Comparison of ENCODE assay signal across 22 cellular contexts in the genomic region with DNA sequence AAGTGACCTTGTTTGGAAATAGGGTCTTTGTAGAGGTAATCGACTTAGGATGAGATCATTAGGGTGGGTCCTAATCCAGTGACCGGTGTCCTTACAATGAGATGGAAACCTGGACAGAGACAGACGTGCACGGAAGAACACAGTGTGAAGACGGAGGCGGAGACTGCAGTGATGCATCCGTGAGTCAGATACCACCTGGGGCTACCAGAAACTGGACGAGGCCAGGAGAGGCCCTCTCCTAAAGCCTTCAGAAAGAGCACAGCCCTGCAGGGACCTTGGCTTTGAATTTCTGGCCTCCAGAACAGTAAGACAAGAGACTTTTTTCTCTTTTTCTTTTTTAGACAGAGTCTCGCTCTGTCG.
A peak's percentile ranks its signal among the peaks of the same experiment; 100 is the strongest.
DNase-seq lines count a peak whose midpoint lies in the region; ATAC-seq and TF ChIP-seq lines count a peak whose summit lies in the region.
"Had no signal": no experiment of that assay in that cellular context is flagged by ENCODE, and none has a peak within 500 bp of the region (broad histone marks: within the 10 kb centered on the region; RNA-seq: fewer than 3 reads in every experiment).

No MANE protein-coding gene starts in this region.

- H3K4me2 ChIP-seq in smooth muscle cell = no peak overlapping the region

- POLR2A ChIA-PET in HEK293 (lab: Yijun Ruan, JAX) = no interaction called here

- CTCF ChIA-PET in HEK293 (lab: Yijun Ruan, JAX) = interaction anchor here (0.6 kb wide), 1 partner anchor 58 kb away, joined by 4 read pairs; no protein-coding TSS in a partner anchor

- ATAC-seq in esophagus mucosa = peak; percentile 76
- ATAC-seq in gastrocnemius medialis = no peak
- ATAC-seq in GM21423 (IDR thresholded peaks at IDR 0.05; ENCODE audit: unreplicated experiment) = no peak
- ATAC-seq: heart right ventricle, left cardiac atrium, mucosa of descending colon had no signal

- no peaks in the 10 kb centered on the region for H3K79me2 ChIP-seq in smooth muscle cell (ENCODE audit: low read depth)

- H3K36me3 ChIP-seq in HEK293 (ENCODE audit: control insufficient read depth in 2 of 2, insufficient read depth in 1 of 2, low read length in 2 of 2) (no peaks in the 10 kb centered on the region), smooth muscle cell (ENCODE audit: low read depth) (no peaks in the 10 kb centered on the region), gastrocnemius medialis (no peaks in the 10 kb centered on the region), spleen (no peaks in the 10 kb centered on the region)
- H3K36me3 ChIP-seq: ascending aorta, esophagus muscularis mucosa, heart right ventricle, tibial artery had no signal

- in situ Hi-C loops in gastrocnemius medialis (cut with MboI; ENCODE audit: low sequenced_read_pairs in 4 of 4) = no loop called here
- in situ Hi-C loops in GM13977 (cut with MboI; ENCODE audit: low pct_unique_long_range_greater_than_20kb, low sequenced_read_pairs, unreplicated experiment) = no loop called here

- no peaks in the 10 kb centered on the region for H3K27me3 ChIP-seq in smooth muscle cell (ENCODE audit: low read depth)
- H3K27me3 ChIP-seq in gastrocnemius medialis = peaks cover 14 to 27% (median 16%) of the 10 kb centered on the region in 3 donors
- H3K27me3 ChIP-seq in spleen (replicated peaks in 1 of 7) = peaks cover 0 to 54% (median 0%) of the 10 kb centered on the region in 7 donors
- H3K27me3 ChIP-seq: ascending aorta had no signal

- peak; percentile 74 for DNase-seq in RPMI7951 (ENCODE audit: low read depth)
- DNase-seq in smooth muscle cell (lab: John Stamatoyannopoulos, UW; ENCODE audit: unreplicated experiment) = no peak
- DNase-seq in gastrocnemius medialis = no peak
- no peak for DNase-seq in spleen
- no peak for DNase-seq in GM13977 (ENCODE audit: low spot score)
- DNase-seq: activated CD4-positive, alpha-beta T cell treated with anti-CD3 and anti-CD28 coated beads, Interleukin-2, amount 10 ng/mL, durations not matched to agents 7 days and 5 days; activated naive CD4-positive, alpha-beta T cell treated with Interleukin-2 at 50 U/mL for 16 hours; DMS53; heart right ventricle; KBM-7; left cardiac atrium; NCI-H1092 treated with DMSO at 0.1 percent for 48 hours; Right ventricle myocardium superior; T1000; tibial artery had no signal

- WGBS in smooth muscle cell (ENCODE audit: low lambda C conversion rate) = 68% methylated on average over 10 of the region's 10 CpGs
- 84 to 96% (median 88%) methylated on average over 10 of the region's 10 CpGs for WGBS in spleen, 5 donors

- H3F3A ChIP-seq in smooth muscle cell (ENCODE audit: low read depth) = no peaks in the 10 kb centered on the region

- H3K27ac ChIP-seq in HEK293 (ENCODE audit: extremely low read depth, low read depth, low read length) (no peak overlapping the region), smooth muscle cell (ENCODE audit: low read depth) (peak overlapping the region; percentile 92), gastrocnemius medialis (no peak overlapping the region), spleen (no peak overlapping the region)
- H3K27ac ChIP-seq: ascending aorta, C4-2B, esophagus muscularis mucosa, heart right ventricle, tibial artery had no signal

- intact Hi-C loops in gastrocnemius medialis (cut with DNase I; ENCODE audit: low total_unique reads) (no loop called here), spleen (cut with DNase I; ENCODE audit: low total_unique reads) (no loop called here)

- H2AFZ ChIP-seq in smooth muscle cell (ENCODE audit: low read depth) = no peak overlapping the region

- TF ChIP-seq CTCF in HEK293 (tag by site-specific recombination; IDR thresholded peaks at IDR 0.05) = no peak
- TF ChIP-seq CTCF in smooth muscle cell (IDR thresholded peaks at IDR 0.05; ENCODE audit: borderline replicate concordance, insufficient read depth, poor library complexity, severe bottlenecking) = no peak
- TF ChIP-seq CTCF in gastrocnemius medialis (IDR thresholded peaks at IDR 0.05 in 4 of 5, conservative IDR thresholded peaks at IDR 0.05 in 1 of 5) = no peak
- no peak for TF ChIP-seq CTCF in spleen (IDR thresholded peaks at IDR 0.05 in 8 of 11, conservative IDR thresholded peaks at IDR 0.05 in 3 of 11)
- no peak for TF ChIP-seq CTCF in GM13977 (IDR thresholded peaks at IDR 0.05; ENCODE audit: extremely low read depth, insufficient read depth, missing control alignments)

- H3K9me3 ChIP-seq in HEK293 (ENCODE audit: control insufficient read depth, insufficient read depth, low read depth, low read length) (no peaks in the 10 kb centered on the region), smooth muscle cell (replicated peaks; ENCODE audit: low read depth) (no peaks in the 10 kb centered on the region), gastrocnemius medialis (no peaks in the 10 kb centered on the region), spleen (no peaks in the 10 kb centered on the region)
- H3K9me3 ChIP-seq: ascending aorta, esophagus muscularis mucosa, heart right ventricle, mucosa of descending colon, tibial artery had no signal

- no peaks in the 10 kb centered on the region for H4K20me1 ChIP-seq in smooth muscle cell (ENCODE audit: low read depth)

- H3K4me1 ChIP-seq in HEK293 (ENCODE audit: control insufficient read depth, insufficient read depth, low read length) (no peaks in the 10 kb centered on the region), smooth muscle cell (ENCODE audit: low read depth) (peaks cover 11% of the 10 kb centered on the region), gastrocnemius medialis (no peaks in the 10 kb centered on the region), spleen (no peaks in the 10 kb centered on the region)
- H3K4me1 ChIP-seq: ascending aorta, tibial artery had no signal

- TF ChIP-seq POLR2A in gastrocnemius medialis (IDR thresholded peaks at IDR 0.05) (no peak), spleen (IDR thresholded peaks at IDR 0.05) (no peak)

- peak overlapping the region; percentile 79 for H3K9ac ChIP-seq in smooth muscle cell (ENCODE audit: low read depth)

- H3K4me3 ChIP-seq in HEK293 (ENCODE audit: low read depth, low read length) (no peak overlapping the region), smooth muscle cell (no peak overlapping the region), gastrocnemius medialis (no peak overlapping the region), spleen (no peak overlapping the region)
- H3K4me3 ChIP-seq: ascending aorta, esophagus muscularis mucosa, heart right ventricle, mucosa of descending colon, tibial artery had no signal

TF ChIP-seq in HEK293, 187 proteins besides CTCF, POLR2A, EP300 and RAD21:
- TF ChIP-seq ZFP41 (tag by site-specific recombination; IDR thresholded peaks at IDR 0.05; ENCODE audit: borderline replicate concordance) (no peak), ZNF10 (tag by site-specific recombination; IDR thresholded peaks at IDR 0.05) (no peak), ZNF19 (tag by site-specific recombination; IDR thresholded peaks at IDR 0.05; ENCODE audit: low read depth) (no peak), EGR2 (tag by site-specific recombination; IDR thresholded peaks at IDR 0.05; ENCODE audit: low read depth) (no peak), REPIN1 (tag by site-specific recombination; IDR thresholded peaks at IDR 0.05; ENCODE audit: low read depth) (no peak), SP3 (tag by site-specific recombination; IDR thresholded peaks at IDR 0.05) (no peak), YY1 (tag by site-specific recombination; IDR thresholded peaks at IDR 0.05) (no peak), SP7 (tag by site-specific recombination; IDR thresholded peaks at IDR 0.05) (no peak), ZNF501 (tag by site-specific recombination; IDR thresholded peaks at IDR 0.05) (no peak), ZNF184 (tag by site-specific recombination; IDR thresholded peaks at IDR 0.05) (no peak), ZIC2 (tag by site-specific recombination; IDR thresholded peaks at IDR 0.05) (peak; percentile 43; the same call in 1 of the 2 replicates), OSR2 (tag by site-specific recombination; IDR thresholded peaks at IDR 0.05) (no peak)
- TF ChIP-seq, protein P1, sequence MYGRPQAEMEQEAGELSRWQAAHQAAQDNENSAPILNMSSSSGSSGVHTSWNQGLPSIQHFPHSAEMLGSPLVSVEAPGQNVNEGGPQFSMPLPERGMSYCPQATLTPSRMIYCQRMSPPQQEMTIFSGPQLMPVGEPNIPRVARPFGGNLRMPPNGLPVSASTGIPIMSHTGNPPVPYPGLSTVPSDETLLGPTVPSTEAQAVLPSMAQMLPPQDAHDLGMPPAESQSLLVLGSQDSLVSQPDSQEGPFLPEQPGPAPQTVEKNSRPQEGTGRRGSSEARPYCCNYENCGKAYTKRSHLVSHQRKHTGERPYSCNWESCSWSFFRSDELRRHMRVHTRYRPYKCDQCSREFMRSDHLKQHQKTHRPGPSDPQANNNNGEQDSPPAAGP (tag by site-specific recombination; IDR thresholded peaks at IDR 0.05) = peak; percentile 5; the same call in 1 of the 2 replicates
- TF ChIP-seq, protein P2, sequence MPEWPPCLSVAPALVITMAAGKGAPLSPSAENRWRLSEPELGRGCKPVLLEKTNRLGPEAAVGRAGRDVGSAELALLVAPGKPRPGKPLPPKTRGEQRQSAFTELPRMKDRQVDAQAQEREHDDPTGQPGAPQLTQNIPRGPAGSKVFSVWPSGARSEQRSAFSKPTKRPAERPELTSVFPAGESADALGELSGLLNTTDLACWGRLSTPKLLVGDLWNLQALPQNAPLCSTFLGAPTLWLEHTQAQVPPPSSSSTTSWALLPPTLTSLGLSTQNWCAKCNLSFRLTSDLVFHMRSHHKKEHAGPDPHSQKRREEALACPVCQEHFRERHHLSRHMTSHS (tag by site-specific recombination; IDR thresholded peaks at IDR 0.05) = no peak
- TF ChIP-seq, protein P3, sequence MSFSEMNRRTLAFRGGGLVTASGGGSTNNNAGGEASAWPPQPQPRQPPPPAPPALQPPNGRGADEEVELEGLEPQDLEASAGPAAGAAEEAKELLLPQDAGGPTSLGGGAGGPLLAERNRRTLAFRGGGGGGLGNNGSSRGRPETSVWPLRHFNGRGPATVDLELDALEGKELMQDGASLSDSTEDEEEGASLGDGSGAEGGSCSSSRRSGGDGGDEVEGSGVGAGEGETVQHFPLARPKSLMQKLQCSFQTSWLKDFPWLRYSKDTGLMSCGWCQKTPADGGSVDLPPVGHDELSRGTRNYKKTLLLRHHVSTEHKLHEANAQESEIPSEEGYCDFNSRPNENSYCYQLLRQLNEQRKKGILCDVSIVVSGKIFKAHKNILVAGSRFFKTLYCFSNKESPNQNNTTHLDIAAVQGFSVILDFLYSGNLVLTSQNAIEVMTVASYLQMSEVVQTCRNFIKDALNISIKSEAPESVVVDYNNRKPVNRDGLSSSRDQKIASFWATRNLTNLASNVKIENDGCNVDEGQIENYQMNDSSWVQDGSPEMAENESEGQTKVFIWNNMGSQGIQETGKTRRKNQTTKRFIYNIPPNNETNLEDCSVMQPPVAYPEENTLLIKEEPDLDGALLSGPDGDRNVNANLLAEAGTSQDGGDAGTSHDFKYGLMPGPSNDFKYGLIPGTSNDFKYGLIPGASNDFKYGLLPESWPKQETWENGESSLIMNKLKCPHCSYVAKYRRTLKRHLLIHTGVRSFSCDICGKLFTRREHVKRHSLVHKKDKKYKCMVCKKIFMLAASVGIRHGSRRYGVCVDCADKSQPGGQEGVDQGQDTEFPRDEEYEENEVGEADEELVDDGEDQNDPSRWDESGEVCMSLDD (tag by site-specific recombination; IDR thresholded peaks at IDR 0.05) = no peak
